ENCODE assay signal across 8 cellular contexts in genomic region chr14:21281932-21282331, GRCh38. TPM values are rescaled to one million over a fixed set of nuclear protein-coding genes. Genes with fewer than 3 reads are reported as not detected.
DNase-seq lines count a peak whose midpoint lies in the region; ATAC-seq and TF ChIP-seq lines count a peak whose summit lies in the region.
"Not testable (repeated sequence)": the region's sequence is repeated elsewhere in the genome, so short reads cannot be mapped to it uniquely, and the experiment has no call there.
"Had no signal": no experiment of that assay in that cellular context is flagged by ENCODE, and none has a peak within 500 bp of the region (broad histone marks: within the 10 kb centered on the region; RNA-seq: fewer than 3 reads in every experiment).

No MANE protein-coding gene starts in this region.

- not testable (repeated sequence) for H3K27ac ChIP-seq in H9 (ENCODE audit: insufficient read length, low read depth, low read length)

- not testable (repeated sequence) for TF ChIP-seq CTCF in H9 (conservative IDR thresholded peaks at IDR 0.05)

- not testable (repeated sequence) for H3K36me3 Mint-ChIP-seq in H9 (ENCODE audit: insufficient read depth in 1 of 3, low read depth in 3 of 3)

- H3K4me1 ChIP-seq in H9 (ENCODE audit: insufficient read depth, low read length) = not testable (repeated sequence)

- not testable (repeated sequence) for H3K79me2 ChIP-seq in H9 (ENCODE audit: insufficient read depth, low read length)

- intact Hi-C loops in Right ventricle myocardium superior (cut with DNase I) = not testable (repeated sequence)

- not testable (repeated sequence) for H3K4me2 ChIP-seq in H9 (ENCODE audit: insufficient read depth, insufficient read length, low read length)

- not testable (repeated sequence) for H3K4me3 Mint-ChIP-seq in H9

- not testable (repeated sequence) for H3K4me1 Mint-ChIP-seq in H9

- H4K5ac ChIP-seq in H9 (ENCODE audit: insufficient read length, low read depth, low read length) = not testable (repeated sequence)

- not testable (repeated sequence) for H2AFZ ChIP-seq in H9 (ENCODE audit: low read length)

- H2BK12ac ChIP-seq in H9 (ENCODE audit: insufficient read length, low read depth, low read length) = not testable (repeated sequence)

- not testable (repeated sequence) for H4K20me1 ChIP-seq in H9 (ENCODE audit: control insufficient read depth, insufficient read depth, insufficient read length)

- not testable (repeated sequence) for H3K23ac ChIP-seq in H9 (ENCODE audit: insufficient read length, low read depth, low read length)

- not testable (repeated sequence) for H2BK120ac ChIP-seq in H9 (ENCODE audit: low read depth, low read length, poor library complexity, severe bottlenecking)

- no CpG with 5 or more reads among the region's 8 CpGs for WGBS in H9 (ENCODE audit: extremely low coverage, insufficient read length, low lambda C conversion rate)

- not testable (repeated sequence) for H2BK5ac ChIP-seq in H9 (ENCODE audit: insufficient read length, low read length)

- not testable (repeated sequence) for H3K14ac ChIP-seq in H9 (ENCODE audit: insufficient read depth, low read length)

- H2BK15ac ChIP-seq in H9 (ENCODE audit: low read depth, low read length) = not testable (repeated sequence)

- H3K9ac ChIP-seq in H9 (ENCODE audit: extremely low read depth, insufficient read length, low read length) = not testable (repeated sequence)

- H3K27ac Mint-ChIP-seq in H9 = not testable (repeated sequence)

- H3K27me3 ChIP-seq in H9 (ENCODE audit: insufficient read depth, low read length) = not testable (repeated sequence)

- not testable (repeated sequence) for H3K9me3 Mint-ChIP-seq in H9

- H3K9me3 ChIP-seq in H9 (ENCODE audit: control insufficient read depth, low read depth, low read length) = not testable (repeated sequence)

- DNase-seq in H9 = not testable (repeated sequence)
- DNase-seq in MV-4-11 (lab: John Stamatoyannopoulos, UW) (peak; percentile 23), SIG-M5 treated with dmso at 0.1 percent for 504 hours (lab: John Stamatoyannopoulos, UW; ENCODE audit: unreplicated experiment) (peak; percentile 15), Right ventricle myocardium superior (peak; percentile 5)

- not testable (repeated sequence) for H3K27me3 Mint-ChIP-seq in H9 (ENCODE audit: low read depth)

- not testable (repeated sequence) for H3K4ac ChIP-seq in H9 (ENCODE audit: low read depth, low read length)

- H3K56ac ChIP-seq in H9 (ENCODE audit: insufficient read length, low read depth, low read length) = not testable (repeated sequence)

- H4K8ac ChIP-seq in H9 (replicated peaks; ENCODE audit: insufficient read length, low read depth, low read length) = not testable (repeated sequence)

- not testable (repeated sequence) for H2BK20ac ChIP-seq in H9 (ENCODE audit: low read depth, low read length, poor library complexity, severe bottlenecking)

- ATAC-seq in Right ventricle myocardium superior (ENCODE audit: poor library complexity) = not testable (repeated sequence)

- not testable (repeated sequence) for H3K23me2 ChIP-seq in H9 (ENCODE audit: insufficient read length, low read depth, low read length, poor library complexity, severe bottlenecking)

- peak overlapping the region; percentile 53 for H3T11ph ChIP-seq in H9 (ENCODE audit: low read length)

- H2AK5ac ChIP-seq in H9 (ENCODE audit: insufficient read length, low read length) = not testable (repeated sequence)

- H3K79me1 ChIP-seq in H9 (ENCODE audit: insufficient read depth, low read depth, low read length, poor library complexity, severe bottlenecking) = not testable (repeated sequence)

- not testable (repeated sequence) for H3K18ac ChIP-seq in H9 (ENCODE audit: insufficient read length, low read depth, low read length)

- not testable (repeated sequence) for H4K91ac ChIP-seq in H9 (ENCODE audit: insufficient read length, low read depth, low read length)

RNA-seq across cellular contexts. Expression of gene RPGRIP1, which starts 2.0 kb away (rescaled TPM):
- total RNA-seq in H9 (2021) (0.07 and 0.59 TPM in 2 replicates), Right ventricle myocardium superior (0.27 TPM)
- total RNA-seq: Caco-2; Calu3; CD4-positive, alpha-beta T cell; CD8-positive, alpha-beta T cell had no signal

RNA-seq across cellular contexts. Expression of gene HNRNPC, which starts 12.7 kb away (rescaled TPM):
- total RNA-seq in H9 (2021) = 1,044 and 1,062 TPM in 2 replicates
- 238 TPM for total RNA-seq in Right ventricle myocardium superior
